20 cellular contexts compared by ENCODE assay signal in genomic region chr2:777546-777945, GRCh38.
DNase-seq lines count a peak whose midpoint lies in the region; ATAC-seq, FAIRE-seq and TF ChIP-seq lines count a peak whose summit lies in the region.
"Had no signal": no experiment of that assay in that cellular context is flagged by ENCODE, and none has a peak within 500 bp of the region (broad histone marks: within the 10 kb centered on the region; RNA-seq: fewer than 3 reads in every experiment).

No MANE protein-coding gene starts in this region.

- in situ Hi-C loops in HepG2 (cut with HindIII; ENCODE audit: extremely low pct_ligation_motif_present, low pct_unique_long_range_greater_than_20kb), result no loop called here

- POLR2A ChIA-PET in HepG2 (lab: Yijun Ruan, JAX), result no interaction called here

- peaks cover 3 to 78% of the 10 kb centered on the region in 2 experiments; a peak in 4 of 5 replicates for H3K27me3 ChIP-seq in HepG2 (ENCODE audit: control insufficient read depth in 1 of 2, insufficient read depth in 2 of 2, low read length in 2 of 2)
- no peaks in the 10 kb centered on the region for H3K27me3 ChIP-seq in upper lobe of right lung
- H3K27me3 ChIP-seq: BE2C had no signal

- H3K9me3 ChIP-seq in HepG2 (ENCODE audit: low read length), result no peaks in the 10 kb centered on the region
- no peaks in the 10 kb centered on the region for H3K9me3 ChIP-seq in upper lobe of right lung
- H3K9me3 ChIP-seq: BE2C, Caco-2 had no signal

- no peak for TF ChIP-seq EP300 in HepG2 (IDR thresholded peaks at IDR 0.05; ENCODE audit: low read depth in 2 of 2, low read length in 2 of 2)
- no peak for TF ChIP-seq EP300 in HepG2 (CRISPR knock-in tag; IDR thresholded peaks at IDR 0.05; ENCODE audit: borderline replicate concordance)

- no peaks in the 10 kb centered on the region for H4K20me1 ChIP-seq in HepG2 (ENCODE audit: insufficient read depth, low read length)

- H3K79me2 ChIP-seq in HepG2 (ENCODE audit: insufficient read depth, low read length), result no peaks in the 10 kb centered on the region

- TF ChIP-seq CTCF in VCaP (conservative IDR thresholded peaks at IDR 0.05) (no peak), HepG2 (CRISPR knock-in tag; IDR thresholded peaks at IDR 0.05) (no peak), upper lobe of right lung (IDR thresholded peaks at IDR 0.05) (no peak)

- no peaks in the 10 kb centered on the region for H3K4me1 ChIP-seq in HepG2 (ENCODE audit: insufficient read depth, low read length)
- H3K4me1 ChIP-seq in upper lobe of right lung, result no peaks in the 10 kb centered on the region
- H3K4me1 ChIP-seq: BE2C, Caco-2 had no signal

- H3K4me3 ChIP-seq in HepG2 (replicated peaks in 1 of 3; ENCODE audit: insufficient read depth in 1 of 3, low read depth in 2 of 3, low read length in 3 of 3) (no peak overlapping the region), upper lobe of right lung (no peak overlapping the region)
- H3K4me3 ChIP-seq: GM23338 had no signal

- H3K36me3 ChIP-seq in HepG2 (replicated peaks in 1 of 2; ENCODE audit: control insufficient read depth in 1 of 2, insufficient read depth in 2 of 2, low read length in 2 of 2) (no peaks in the 10 kb centered on the region), upper lobe of right lung (no peaks in the 10 kb centered on the region)
- H3K36me3 ChIP-seq: BE2C had no signal

- no peak for TF ChIP-seq POLR2A in HepG2 (IDR thresholded peaks at IDR 0.05; ENCODE audit: insufficient read depth in 1 of 2, low read depth in 2 of 2, low read length in 2 of 2)

- peak overlapping the region; percentile 51; the same call in 1 of the 2 replicates for H3K27ac ChIP-seq in VCaP
- H3K27ac ChIP-seq in HepG2 (ENCODE audit: extremely low read length, insufficient read depth, low read length), result no peak overlapping the region
- H3K27ac ChIP-seq in upper lobe of right lung, result no peak overlapping the region
- H3K27ac ChIP-seq: HL-60 had no signal

- WGBS in HepG2 (ENCODE audit: low lambda C conversion rate), result 19% methylated on average over 2 of the region's 8 CpGs

- H3K9ac ChIP-seq in HepG2 (ENCODE audit: insufficient read depth, low read depth, low read length), result no peak overlapping the region

- H3K4me2 ChIP-seq in HepG2 (ENCODE audit: low read depth, low read length), result no peak overlapping the region
- H3K4me2 ChIP-seq: GM23338 had no signal

- no peak for TF ChIP-seq RAD21 in HepG2 (CRISPR knock-in tag; IDR thresholded peaks at IDR 0.05)

- FAIRE-seq in HepG2 (lab: Jason Lieb, UNC), result no peak
- FAIRE-seq: A204.1, D721Med, G401.6, GM12891 had no signal

- ATAC-seq in HepG2 (peak; percentile 19; the same call in 2 of the 3 replicates), upper lobe of right lung (peak; percentile 12), GM18517 (IDR thresholded peaks at IDR 0.05; ENCODE audit: unreplicated experiment) (no peak), GM21717 (IDR thresholded peaks at IDR 0.05; ENCODE audit: unreplicated experiment) (no peak)
- ATAC-seq: GM23338 had no signal

- DNase-seq in HepG2 (ENCODE audit: low spot score) (no peak), upper lobe of right lung (no peak), COR-L47 (lab: John Stamatoyannopoulos, UW) (no peak)
- DNase-seq: ACHN; BE2C; C1 segment of cervical spinal cord; Caco-2; CD4-positive, CD25-positive, alpha-beta regulatory T cell; CD8-positive, alpha-beta memory T cell; H9; KBM-7 had no signal

- intact Hi-C loops in HepG2 (cut with micrococcal nuclease; ENCODE audit: unreplicated experiment), result no loop called here
- intact Hi-C loops in upper lobe of right lung (cut with DNase I), result no loop called here

- CTCF ChIA-PET in HepG2 (lab: Yijun Ruan, JAX; ENCODE audit: low intra/inter-chr PET ratio, low total read pairs), result no interaction called here

- no peak overlapping the region for H2AFZ ChIP-seq in HepG2 (ENCODE audit: low read length)
- H2AFZ ChIP-seq: GM23338 had no signal

- BruUV-seq in HepG2 (replicated peaks; lab: Mats Ljungman, UMichigan), result no TSS peak

TF ChIP-seq in HepG2, 621 proteins besides CTCF, POLR2A, EP300 and RAD21:
- TF ChIP-seq ZMYM3 (CRISPR knock-in tag; IDR thresholded peaks at IDR 0.05) (no peak), ZNF512 (CRISPR knock-in tag; IDR thresholded peaks at IDR 0.05) (no peak), CREB1 (IDR thresholded peaks at IDR 0.05) (peak; percentile 54), CREB1 (CRISPR knock-in tag; IDR thresholded peaks at IDR 0.05) (no peak), ZNF609 (CRISPR knock-in tag; IDR thresholded peaks at IDR 0.05; ENCODE audit: borderline replicate concordance) (no peak), SSRP1 (CRISPR knock-in tag; IDR thresholded peaks at IDR 0.05) (no peak)
TF ChIP-seq in HepG2: peak in this region for 1.

Comparison
In these comparisons a context has a peak if more than half of its experiments do, and no peak if none do; other contexts are left out.
1. ATAC-seq: peak in HepG2 (single experiment) and upper lobe of right lung (single experiment); none in GM18517 (single experiment) and GM21717 (single experiment).